Comparison of ENCODE assay signal across 14 cellular contexts in genomic region chr18:52422985-52423601, GRCh38.
DNase-seq lines count a peak whose midpoint lies in the region; ATAC-seq and TF ChIP-seq lines count a peak whose summit lies in the region.
"Had no signal": no experiment of that assay in that cellular context is flagged by ENCODE, and none has a peak within 500 bp of the region (broad histone marks: within the 10 kb centered on the region; RNA-seq: fewer than 3 reads in every experiment).

No MANE protein-coding gene starts in this region.

- TF ChIP-seq CTCF in KMS-11 (conservative IDR thresholded peaks at IDR 0.05; ENCODE audit: low read depth, low read length): peak; percentile 37

- DNase-seq in COR-L47 (lab: John Stamatoyannopoulos, UW) (peak; percentile 49), NCI-H69 (lab: John Stamatoyannopoulos, UW) (peak; percentile 91), kidney tubule cell (ENCODE audit: low spot score) (peak; percentile 10), cerebellar nuclear complex (lab: John Stamatoyannopoulos, UW) (no peak), caudate nucleus (lab: John Stamatoyannopoulos, UW) (no peak)
- DNase-seq: activated naive CD4-positive, alpha-beta T cell treated with anti-CD3 and anti-CD28 coated beads, Interleukin-2, amount 10 ng/mL, durations not matched to agents 7 days and 5 days; Calu3; effector memory CD4-positive, alpha-beta T cell; foreskin fibroblast; nucleus accumbens; stimulated activated naive CD8-positive, alpha-beta T cell treated with anti-CD3 and anti-CD28 coated beads, Interleukin-15, amount 100 ng/mL, for 72 hours had no signal

- peaks cover 7% of the 10 kb centered on the region for H3K4me1 ChIP-seq in KMS-11 (ENCODE audit: low read depth, poor library complexity, severe bottlenecking)

- H3K79me2 ChIP-seq in KMS-11 (ENCODE audit: insufficient read depth, low read depth): no peaks in the 10 kb centered on the region

- H3K4me2 ChIP-seq in KMS-11: peak overlapping the region; percentile 4; the same call in 1 of the 2 replicates

- no peak overlapping the region for H3K4me3 ChIP-seq in KMS-11 (IDR thresholded peaks at IDR 0.05; ENCODE audit: insufficient read depth, low read depth, low read length)

- H2AFZ ChIP-seq in KMS-11 (ENCODE audit: low read depth): no peak overlapping the region

- no peaks in the 10 kb centered on the region for H4K20me1 ChIP-seq in KMS-11 (ENCODE audit: insufficient read depth)

- H3K36me3 ChIP-seq in KMS-11 (ENCODE audit: insufficient read depth): no peaks in the 10 kb centered on the region

- no peak overlapping the region for H3K9ac ChIP-seq in KMS-11

- H3K27ac ChIP-seq in KMS-11: no peak overlapping the region
- no peak overlapping the region for H3K27ac ChIP-seq in caudate nucleus (ENCODE audit: low read depth, low read length)

- ATAC-seq in GM18909 (IDR thresholded peaks at IDR 0.05; ENCODE audit: poor library complexity, unreplicated experiment): no peak
- no peak for ATAC-seq in HG03196 (IDR thresholded peaks at IDR 0.05; ENCODE audit: unreplicated experiment)
- ATAC-seq: stimulated activated naive CD8-positive, alpha-beta T cell treated with anti-CD3 and anti-CD28 coated beads, Interleukin-15, amount 100 ng/mL, for 72 hours had no signal

- no peaks in the 10 kb centered on the region for H3K27me3 ChIP-seq in KMS-11 (ENCODE audit: insufficient read depth, low read depth)

Comparison
In these comparisons a context has a peak if more than half of its experiments do, and no peak if none do; other contexts are left out.
1. DNase-seq: peak in COR-L47 (single experiment), NCI-H69 (single experiment) and kidney tubule cell (single experiment); none in cerebellar nuclear complex (0 of 2) and caudate nucleus (0 of 61).